Comparison of ENCODE assay signal across 2 cellular contexts in genomic region chr20:10352934-10353866, GRCh38.
TF ChIP-seq lines count a peak whose summit lies in the region.

No MANE protein-coding gene starts in this region.

TF ChIP-seq in A549, 52 proteins besides CTCF, POLR2A, EP300 and RAD21 (continued from another document and continues in another):
- TF ChIP-seq, protein P1, sequence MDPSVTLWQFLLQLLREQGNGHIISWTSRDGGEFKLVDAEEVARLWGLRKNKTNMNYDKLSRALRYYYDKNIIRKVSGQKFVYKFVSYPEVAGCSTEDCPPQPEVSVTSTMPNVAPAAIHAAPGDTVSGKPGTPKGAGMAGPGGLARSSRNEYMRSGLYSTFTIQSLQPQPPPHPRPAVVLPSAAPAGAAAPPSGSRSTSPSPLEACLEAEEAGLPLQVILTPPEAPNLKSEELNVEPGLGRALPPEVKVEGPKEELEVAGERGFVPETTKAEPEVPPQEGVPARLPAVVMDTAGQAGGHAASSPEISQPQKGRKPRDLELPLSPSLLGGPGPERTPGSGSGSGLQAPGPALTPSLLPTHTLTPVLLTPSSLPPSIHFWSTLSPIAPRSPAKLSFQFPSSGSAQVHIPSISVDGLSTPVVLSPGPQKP (IDR thresholded peaks at IDR 0.05; ENCODE audit: low read depth, low read length): no peak
- no peak for TF ChIP-seq PBX3 (IDR thresholded peaks at IDR 0.05)
- TF ChIP-seq ZNF302 (CRISPR knock-in tag; IDR thresholded peaks at IDR 0.05): no peak; the same call in 1 of the 2 replicates
- no peak for TF ChIP-seq SREBF2 (IDR thresholded peaks at IDR 0.05)
- peak; percentile 88 for TF ChIP-seq HOXB5 (CRISPR knock-in tag; IDR thresholded peaks at IDR 0.05)
- no peak for TF ChIP-seq FOSL2 (IDR thresholded peaks at IDR 0.05)
- peak; percentile 69 for TF ChIP-seq FOSL2 (CRISPR knock-in tag; IDR thresholded peaks at IDR 0.05)
- no peak for TF ChIP-seq KDM1A (IDR thresholded peaks at IDR 0.05; ENCODE audit: low read depth)
- TF ChIP-seq JUN (IDR thresholded peaks at IDR 0.05): peak; percentile 24 to 83; a peak in 3 of 5 replicates
- no peak for TF ChIP-seq BHLHE40 (IDR thresholded peaks at IDR 0.05; ENCODE audit: low read depth, low read length)
- TF ChIP-seq, protein P2, sequence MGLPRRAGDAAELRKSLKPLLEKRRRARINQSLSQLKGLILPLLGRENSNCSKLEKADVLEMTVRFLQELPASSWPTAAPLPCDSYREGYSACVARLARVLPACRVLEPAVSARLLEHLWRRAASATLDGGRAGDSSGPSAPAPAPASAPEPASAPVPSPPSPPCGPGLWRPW (IDR thresholded peaks at IDR 0.05): no peak
- TF ChIP-seq HDAC2 (IDR thresholded peaks at IDR 0.05): no peak
- peak; percentile 40 for TF ChIP-seq RARB (CRISPR knock-in tag; IDR thresholded peaks at IDR 0.05)
- TF ChIP-seq RFX5 (IDR thresholded peaks at IDR 0.05): no peak
- TF ChIP-seq ZFP36 (IDR thresholded peaks at IDR 0.05; ENCODE audit: borderline replicate concordance, partially characterized antibody): no peak
- TF ChIP-seq NPAS2 (CRISPR knock-in tag; IDR thresholded peaks at IDR 0.05; ENCODE audit: borderline replicate concordance): no peak
- peak in 1 of 2 experiments; percentile 65; a peak in 1 of 4 replicates for TF ChIP-seq CEBPB (IDR thresholded peaks at IDR 0.05)
- TF ChIP-seq ESRRA (IDR thresholded peaks at IDR 0.05; ENCODE audit: borderline replicate concordance, low read length): no peak
- peak; percentile 86; the same call in 1 of the 2 replicates for TF ChIP-seq FOSB (CRISPR knock-in tag; IDR thresholded peaks at IDR 0.05)
- no peak for TF ChIP-seq MAZ (IDR thresholded peaks at IDR 0.05; ENCODE audit: borderline replicate concordance, low read depth, low read length)
- TF ChIP-seq MAX (IDR thresholded peaks at IDR 0.05): peak; percentile 24; the same call in 1 of the 2 replicates
- TF ChIP-seq KDM5A (IDR thresholded peaks at IDR 0.05): no peak
- no peak for TF ChIP-seq PHF8 (IDR thresholded peaks at IDR 0.05; ENCODE audit: borderline replicate concordance, low read depth)
- no peak for TF ChIP-seq MYC (IDR thresholded peaks at IDR 0.05; ENCODE audit: borderline replicate concordance, low read length)
- TF ChIP-seq HOXB13 (CRISPR knock-in tag; IDR thresholded peaks at IDR 0.05; ENCODE audit: low read depth): peak; percentile 76
- TF ChIP-seq MAFK (IDR thresholded peaks at IDR 0.05; ENCODE audit: partially characterized antibody): no peak
- TF ChIP-seq, protein P3, sequence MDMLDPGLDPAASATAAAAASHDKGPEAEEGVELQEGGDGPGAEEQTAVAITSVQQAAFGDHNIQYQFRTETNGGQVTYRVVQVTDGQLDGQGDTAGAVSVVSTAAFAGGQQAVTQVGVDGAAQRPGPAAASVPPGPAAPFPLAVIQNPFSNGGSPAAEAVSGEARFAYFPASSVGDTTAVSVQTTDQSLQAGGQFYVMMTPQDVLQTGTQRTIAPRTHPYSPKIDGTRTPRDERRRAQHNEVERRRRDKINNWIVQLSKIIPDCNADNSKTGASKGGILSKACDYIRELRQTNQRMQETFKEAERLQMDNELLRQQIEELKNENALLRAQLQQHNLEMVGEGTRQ (IDR thresholded peaks at IDR 0.05): no peak
- no peak; the same call in 1 of the 2 replicates for TF ChIP-seq ZSCAN20 (CRISPR knock-in tag; IDR thresholded peaks at IDR 0.05)
- TF ChIP-seq, protein P4, sequence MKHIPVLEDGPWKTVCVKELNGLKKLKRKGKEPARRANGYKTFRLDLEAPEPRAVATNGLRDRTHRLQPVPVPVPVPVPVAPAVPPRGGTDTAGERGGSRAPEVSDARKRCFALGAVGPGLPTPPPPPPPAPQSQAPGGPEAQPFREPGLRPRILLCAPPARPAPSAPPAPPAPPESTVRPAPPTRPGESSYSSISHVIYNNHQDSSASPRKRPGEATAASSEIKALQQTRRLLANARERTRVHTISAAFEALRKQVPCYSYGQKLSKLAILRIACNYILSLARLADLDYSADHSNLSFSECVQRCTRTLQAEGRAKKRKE (CRISPR knock-in tag; IDR thresholded peaks at IDR 0.05; ENCODE audit: low read depth): peak; percentile 61; the same call in 1 of the 2 replicates

TF ChIP-seq in HEK293, 187 proteins besides CTCF, POLR2A, EP300 and RAD21 (continued from another document):
- TF ChIP-seq ZIC2 (tag by site-specific recombination; IDR thresholded peaks at IDR 0.05) (peak; percentile 88), ZSCAN30 (tag by site-specific recombination; IDR thresholded peaks at IDR 0.05) (no peak), IKZF3 (tag by site-specific recombination; IDR thresholded peaks at IDR 0.05) (0 out of 2 replicates have a peak, but pooled peaks have one; percentile 34), ZNF133 (tag by site-specific recombination; IDR thresholded peaks at IDR 0.05) (no peak), KLF9 (tag by site-specific recombination; IDR thresholded peaks at IDR 0.05; ENCODE audit: low read depth) (no peak), ZNF585B (tag by site-specific recombination; IDR thresholded peaks at IDR 0.05) (no peak), ZNF530 (tag by site-specific recombination; IDR thresholded peaks at IDR 0.05; ENCODE audit: low read depth) (no peak), ZNF223 (tag by site-specific recombination; IDR thresholded peaks at IDR 0.05) (no peak)
- TF ChIP-seq, protein P5, sequence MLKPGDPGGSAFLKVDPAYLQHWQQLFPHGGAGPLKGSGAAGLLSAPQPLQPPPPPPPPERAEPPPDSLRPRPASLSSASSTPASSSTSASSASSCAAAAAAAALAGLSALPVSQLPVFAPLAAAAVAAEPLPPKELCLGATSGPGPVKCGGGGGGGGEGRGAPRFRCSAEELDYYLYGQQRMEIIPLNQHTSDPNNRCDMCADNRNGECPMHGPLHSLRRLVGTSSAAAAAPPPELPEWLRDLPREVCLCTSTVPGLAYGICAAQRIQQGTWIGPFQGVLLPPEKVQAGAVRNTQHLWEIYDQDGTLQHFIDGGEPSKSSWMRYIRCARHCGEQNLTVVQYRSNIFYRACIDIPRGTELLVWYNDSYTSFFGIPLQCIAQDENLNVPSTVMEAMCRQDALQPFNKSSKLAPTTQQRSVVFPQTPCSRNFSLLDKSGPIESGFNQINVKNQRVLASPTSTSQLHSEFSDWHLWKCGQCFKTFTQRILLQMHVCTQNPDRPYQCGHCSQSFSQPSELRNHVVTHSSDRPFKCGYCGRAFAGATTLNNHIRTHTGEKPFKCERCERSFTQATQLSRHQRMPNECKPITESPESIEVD (tag by site-specific recombination; IDR thresholded peaks at IDR 0.05): 0 out of 2 replicates have a peak, but pooled peaks have one; percentile 35
- TF ChIP-seq, protein P6, sequence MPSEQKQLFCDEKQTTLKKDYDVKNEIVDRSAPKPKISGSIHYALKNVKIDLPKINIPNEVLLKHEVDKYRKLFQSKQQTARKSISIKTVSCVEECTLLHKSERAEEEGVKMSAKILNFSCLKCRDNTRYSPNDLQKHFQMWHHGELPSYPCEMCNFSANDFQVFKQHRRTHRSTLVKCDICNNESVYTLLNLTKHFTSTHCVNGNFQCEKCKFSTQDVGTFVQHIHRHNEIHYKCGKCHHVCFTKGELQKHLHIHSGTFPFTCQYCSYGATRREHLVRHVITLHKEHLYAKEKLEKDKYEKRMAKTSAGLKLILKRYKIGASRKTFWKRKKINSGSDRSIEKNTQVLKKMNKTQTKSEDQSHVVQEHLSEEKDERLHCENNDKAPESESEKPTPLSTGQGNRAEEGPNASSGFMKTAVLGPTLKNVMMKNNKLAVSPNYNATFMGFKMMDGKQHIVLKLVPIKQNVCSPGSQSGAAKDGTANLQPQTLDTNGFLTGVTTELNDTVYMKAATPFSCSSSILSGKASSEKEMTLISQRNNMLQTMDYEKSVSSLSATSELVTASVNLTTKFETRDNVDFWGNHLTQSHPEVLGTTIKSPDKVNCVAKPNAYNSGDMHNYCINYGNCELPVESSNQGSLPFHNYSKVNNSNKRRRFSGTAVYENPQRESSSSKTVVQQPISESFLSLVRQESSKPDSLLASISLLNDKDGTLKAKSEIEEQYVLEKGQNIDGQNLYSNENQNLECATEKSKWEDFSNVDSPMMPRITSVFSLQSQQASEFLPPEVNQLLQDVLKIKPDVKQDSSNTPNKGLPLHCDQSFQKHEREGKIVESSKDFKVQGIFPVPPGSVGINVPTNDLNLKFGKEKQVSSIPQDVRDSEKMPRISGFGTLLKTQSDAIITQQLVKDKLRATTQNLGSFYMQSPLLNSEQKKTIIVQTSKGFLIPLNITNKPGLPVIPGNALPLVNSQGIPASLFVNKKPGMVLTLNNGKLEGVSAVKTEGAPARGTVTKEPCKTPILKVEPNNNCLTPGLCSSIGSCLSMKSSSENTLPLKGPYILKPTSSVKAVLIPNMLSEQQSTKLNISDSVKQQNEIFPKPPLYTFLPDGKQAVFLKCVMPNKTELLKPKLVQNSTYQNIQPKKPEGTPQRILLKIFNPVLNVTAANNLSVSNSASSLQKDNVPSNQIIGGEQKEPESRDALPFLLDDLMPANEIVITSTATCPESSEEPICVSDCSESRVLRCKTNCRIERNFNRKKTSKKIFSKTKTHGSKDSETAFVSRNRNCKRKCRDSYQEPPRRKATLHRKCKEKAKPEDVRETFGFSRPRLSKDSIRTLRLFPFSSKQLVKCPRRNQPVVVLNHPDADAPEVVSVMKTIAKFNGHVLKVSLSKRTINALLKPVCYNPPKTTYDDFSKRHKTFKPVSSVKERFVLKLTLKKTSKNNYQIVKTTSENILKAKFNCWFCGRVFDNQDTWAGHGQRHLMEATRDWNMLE (tag by site-specific recombination; conservative IDR thresholded peaks at IDR 0.05; ENCODE audit: low read depth): no peak
- TF ChIP-seq, protein P7, sequence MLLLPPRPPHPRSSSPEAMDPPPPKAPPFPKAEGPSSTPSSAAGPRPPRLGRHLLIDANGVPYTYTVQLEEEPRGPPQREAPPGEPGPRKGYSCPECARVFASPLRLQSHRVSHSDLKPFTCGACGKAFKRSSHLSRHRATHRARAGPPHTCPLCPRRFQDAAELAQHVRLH (tag by site-specific recombination; IDR thresholded peaks at IDR 0.05): no peak
TF ChIP-seq in HEK293: peak in this region for 5.
